Comparison of ENCODE assay signal across 16 cellular contexts in the genomic region with DNA sequence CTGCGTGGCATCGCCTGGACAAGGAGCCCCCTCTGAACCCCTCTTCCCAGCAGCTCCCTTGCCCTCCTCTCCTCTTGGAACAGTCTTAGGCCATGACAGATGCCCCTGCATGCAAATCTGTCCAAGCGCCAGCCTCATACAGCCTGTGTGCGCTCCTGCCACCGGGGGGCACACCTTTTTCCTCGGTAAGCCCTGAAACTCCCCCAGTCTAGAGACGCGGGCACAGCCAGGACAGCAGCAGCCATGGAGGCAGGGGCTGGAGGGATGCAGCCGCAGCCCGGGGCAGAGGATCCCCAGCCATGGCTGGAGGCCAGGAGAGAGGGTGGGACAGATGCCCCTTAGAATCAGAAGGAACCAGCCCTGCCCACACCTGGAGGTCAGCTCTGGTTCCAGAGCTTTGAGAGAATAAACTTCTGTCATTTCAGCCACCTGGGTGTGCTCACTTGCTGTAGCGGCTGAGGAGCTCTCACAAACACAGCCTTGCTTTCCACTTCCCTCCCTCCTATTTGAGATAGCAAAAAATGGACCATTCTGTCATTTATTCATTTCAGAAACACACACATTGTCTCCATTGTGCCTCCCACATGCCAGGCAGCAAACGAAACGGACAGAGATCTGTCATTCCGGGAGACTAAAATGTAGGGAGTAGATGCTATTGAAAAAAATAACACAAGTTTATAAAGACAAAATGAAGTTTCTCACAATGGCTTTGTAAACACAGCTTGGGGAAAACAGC.
DNase-seq lines count a peak whose midpoint lies in the region; ATAC-seq and TF ChIP-seq lines count a peak whose summit lies in the region.
"Had no signal": no experiment of that assay in that cellular context is flagged by ENCODE, and none has a peak within 500 bp of the region (broad histone marks: within the 10 kb centered on the region; RNA-seq: fewer than 3 reads in every experiment).

No MANE protein-coding gene starts in this region.

- TF ChIP-seq CTCF in GM23338 (conservative IDR thresholded peaks at IDR 0.05; ENCODE audit: low read depth in 2 of 2), result peak; percentile 65 to 78

- H3K36me3 ChIP-seq in GM23338 (ENCODE audit: insufficient read depth), result no peaks in the 10 kb centered on the region
- no peaks in the 10 kb centered on the region for H3K36me3 ChIP-seq in neuronal stem cell (replicated peaks in 1 of 2; ENCODE audit: control insufficient read depth in 2 of 2, insufficient read depth in 2 of 2, low read length in 2 of 2)
- H3K36me3 ChIP-seq: ovary, tibial artery had no signal

- no peak overlapping the region for H4K8ac ChIP-seq in neuronal stem cell (ENCODE audit: low read depth, low read length)

- H2BK15ac ChIP-seq in neuronal stem cell (ENCODE audit: low read length), result peak overlapping the region; percentile 15

- H3K4me2 ChIP-seq in GM23338 (no peak overlapping the region), neuronal stem cell (ENCODE audit: insufficient read depth, low read length, poor library complexity, severe bottlenecking) (no peak overlapping the region)

- H2BK12ac ChIP-seq in neuronal stem cell (ENCODE audit: low read length), result peak overlapping the region; percentile 58

- no peak overlapping the region for H3K4ac ChIP-seq in neuronal stem cell (ENCODE audit: low read length)

- H2AFZ ChIP-seq in GM23338, result peak overlapping the region; percentile 43; the same call in 1 of the 2 replicates
- no peak overlapping the region for H2AFZ ChIP-seq in neuronal stem cell (ENCODE audit: low read length)

- DNase-seq in Ammon's horn (ENCODE audit: low spot score) (peak; percentile 57), GM23338 (ENCODE audit: low spot score) (peak; percentile 81), neuronal stem cell (ENCODE audit: low spot score) (no peak), GM19238 (ENCODE audit: insufficient read length, low spot score) (no peak), ACHN (no peak)
- DNase-seq: EL; NCI-H1105; stimulated activated CD4-positive, alpha-beta T cell treated with anti-CD3 and anti-CD28 coated beads, Interleukin-12 subunit alpha, Interleukin-12 subunit beta, amount 100 ng/mL, for 4 hours; tibial artery had no signal

- no peak overlapping the region for H3K27ac ChIP-seq in GM23338 (ENCODE audit: low read depth)
- peak overlapping the region; percentile 71 for H3K27ac ChIP-seq in cingulate gyrus (ENCODE audit: low read depth, low read length)
- H3K27ac ChIP-seq in neuronal stem cell (replicated peaks; ENCODE audit: low read length), result no peak overlapping the region
- H3K27ac ChIP-seq: ovary, RWPE1, tibial artery had no signal

- H3K18ac ChIP-seq in neuronal stem cell (ENCODE audit: low read length), result peak overlapping the region; percentile 67

- no peaks in the 10 kb centered on the region for H3K79me2 ChIP-seq in GM23338 (replicated peaks; ENCODE audit: insufficient read depth)

- H3K4me3 ChIP-seq in GM23338 (no peak overlapping the region), neuronal stem cell (ENCODE audit: low read length in 2 of 2) (no peak overlapping the region)
- H3K4me3 ChIP-seq: ovary, tibial artery had no signal

- H3K4me1 Mint-ChIP-seq in GM23338, result peaks cover 34% of the 10 kb centered on the region

- no peak overlapping the region for H3K14ac ChIP-seq in neuronal stem cell (ENCODE audit: low read length)

- peaks cover 18% of the 10 kb centered on the region for H3K36me3 Mint-ChIP-seq in GM23338 (ENCODE audit: low read depth)
- H3K36me3 Mint-ChIP-seq: IgD-negative memory B cell had no signal

- no peaks in the 10 kb centered on the region for H3K9me3 ChIP-seq in neuronal stem cell (replicated peaks in 1 of 2; ENCODE audit: control insufficient read depth in 2 of 2, insufficient read depth in 1 of 2, low read depth in 1 of 2, low read length in 2 of 2)
- H3K9me3 ChIP-seq: ovary, tibial artery had no signal

- peaks cover 15% of the 10 kb centered on the region; the same call in 2 of the 3 replicates for H3K9me3 Mint-ChIP-seq in GM23338
- H3K9me3 Mint-ChIP-seq: activated T-helper 2 cell treated with anti-CD3 and anti-CD28 coated beads, Interferon-gamma antibody, Interleukin-2, Interleukin-4, amounts not matched to agents 10 μg/mL and 5 μg/mL and 100 μg/mL, durations not matched to agents 14 hours and 24 hours and 36 hours; IgD-negative memory B cell had no signal

- no peaks in the 10 kb centered on the region for H4K20me1 ChIP-seq in GM23338 (replicated peaks; ENCODE audit: insufficient read depth)

- no peak overlapping the region for H3K4me3 Mint-ChIP-seq in GM23338
- H3K4me3 Mint-ChIP-seq: IgD-negative memory B cell had no signal

- H2BK120ac ChIP-seq in neuronal stem cell (ENCODE audit: low read depth, low read length), result no peak overlapping the region

- H2BK5ac ChIP-seq in neuronal stem cell (ENCODE audit: low read length), result peak overlapping the region; percentile 27

- no peak overlapping the region for H4K91ac ChIP-seq in neuronal stem cell (ENCODE audit: low read depth, low read length, poor library complexity)

- H3K4me1 ChIP-seq in GM23338 (ENCODE audit: insufficient read depth) (peaks cover 25% of the 10 kb centered on the region), neuronal stem cell (ENCODE audit: control insufficient read depth in 2 of 2, insufficient read depth in 1 of 2, low read depth in 1 of 2, low read length in 2 of 2) (peaks cover 9 to 19% of the 10 kb centered on the region in 2 donors)

- no peak overlapping the region for H3K23ac ChIP-seq in neuronal stem cell (ENCODE audit: low read depth, low read length, poor library complexity)

- in situ Hi-C loops in ACHN (cut with HindIII; ENCODE audit: low pct_ligation_motif_present, low pct_unique_long_range_greater_than_20kb, low sequenced_read_pairs), result no loop called here

- WGBS in neuronal stem cell (ENCODE audit: extremely low coverage in 2 of 2, insufficient read length in 2 of 2, insufficient replicate concordance in 1 of 2), 2 donors, result no CpG with 5 or more reads among the region's 14 CpGs

- H3K79me1 ChIP-seq in neuronal stem cell (ENCODE audit: low read depth, low read length), result no peaks in the 10 kb centered on the region

- H3K9ac ChIP-seq in neuronal stem cell (ENCODE audit: low read depth, low read length, poor library complexity), result no peak overlapping the region

- 0 out of 2 replicates have a peak, but pooled peaks cover 2% of the 10 kb centered on the region for H3F3A ChIP-seq in GM23338 (replicated peaks; ENCODE audit: low read depth)

- H3K27ac Mint-ChIP-seq in GM23338, result no peak overlapping the region
- H3K27ac Mint-ChIP-seq: activated T-helper 2 cell treated with anti-CD3 and anti-CD28 coated beads, Interferon-gamma antibody, Interleukin-2, Interleukin-4, amounts not matched to agents 10 μg/mL and 5 μg/mL and 100 μg/mL, durations not matched to agents 14 hours and 24 hours and 36 hours; IgD-negative memory B cell had no signal

- H2AK5ac ChIP-seq in neuronal stem cell (ENCODE audit: low read depth, low read length), result no peak overlapping the region

- no peaks in the 10 kb centered on the region for H3K9me2 ChIP-seq in GM23338 (ENCODE audit: insufficient read depth)

- H3K27me3 ChIP-seq in GM23338 (ENCODE audit: insufficient read depth) (no peaks in the 10 kb centered on the region), neuronal stem cell (ENCODE audit: control insufficient read depth in 3 of 3, insufficient read depth in 3 of 3, low read depth in 1 of 3, low read length in 3 of 3) (peaks cover 0 to 2% (median 0%) of the 10 kb centered on the region in 3 experiments)
- H3K27me3 ChIP-seq: ovary had no signal

- ATAC-seq in GM23338 (peak; percentile 92), GM21717 (IDR thresholded peaks at IDR 0.05; ENCODE audit: unreplicated experiment) (no peak), HG03025 (IDR thresholded peaks at IDR 0.05; ENCODE audit: low FRiP score, unreplicated experiment) (no peak)

- peaks cover 11% of the 10 kb centered on the region for H3K27me3 Mint-ChIP-seq in GM23338 (ENCODE audit: insufficient read depth, low read depth, poor library complexity)

TF ChIP-seq in GM23338, 12 proteins besides CTCF, POLR2A, EP300 and RAD21:
- TF ChIP-seq NANOG (IDR thresholded peaks at IDR 0.05; ENCODE audit: borderline replicate concordance) (no peak), EZH2 (IDR thresholded peaks at IDR 0.05; ENCODE audit: low read depth, unreplicated experiment) (no peak), STAT1 (IDR thresholded peaks at IDR 0.05; ENCODE audit: unreplicated experiment) (no peak)

Comparison
In these comparisons a context has a peak if more than half of its experiments do, and no peak if none do; other contexts are left out.
1. DNase-seq: peak in Ammon's horn (single experiment) and GM23338 (single experiment); none in neuronal stem cell (single experiment), GM19238 (single experiment) and ACHN (single experiment).